Comparison of ENCODE assay signal across 9 cellular contexts in the genomic region with DNA sequence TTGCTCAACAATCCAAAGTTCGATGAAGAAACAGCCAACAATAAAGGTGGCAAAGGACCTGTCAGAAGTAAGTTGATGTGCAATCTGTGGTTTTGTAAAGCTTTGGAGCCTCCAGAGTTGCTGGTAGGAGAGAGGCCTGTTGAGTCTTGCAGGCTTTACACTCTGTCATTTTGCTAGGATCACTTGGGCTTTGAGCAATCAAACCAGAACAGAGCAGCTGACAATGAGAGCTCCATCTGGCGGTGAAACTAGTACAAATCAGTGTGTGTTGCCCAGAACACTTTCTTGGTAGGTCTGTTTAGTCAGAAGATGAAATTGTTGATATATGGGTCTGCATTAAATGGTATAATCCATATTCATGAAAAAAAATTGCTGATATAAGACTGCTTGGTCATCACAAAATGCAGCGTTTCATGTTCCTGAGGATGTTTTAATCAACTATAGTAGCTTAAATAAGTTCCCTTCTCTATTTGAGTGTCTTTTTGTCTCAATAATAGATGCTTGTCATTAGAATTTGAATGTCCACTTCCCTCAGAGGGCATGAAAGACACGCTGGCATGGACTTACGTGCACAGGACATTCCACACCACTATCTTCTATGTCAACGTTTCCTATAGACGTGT. TPM values are rescaled to one million over a fixed set of nuclear protein-coding genes. Genes with fewer than 3 reads are reported as not detected.
A peak's percentile ranks its signal among the peaks of the same experiment; 100 is the strongest.
DNase-seq lines count a peak whose midpoint lies in the region; ATAC-seq, FAIRE-seq and TF ChIP-seq lines count a peak whose summit lies in the region.
"Had no signal": no experiment of that assay in that cellular context is flagged by ENCODE, and none has a peak within 500 bp of the region (broad histone marks: within the 10 kb centered on the region; RNA-seq: fewer than 3 reads in every experiment).

No MANE protein-coding gene starts in this region.

- H2AK5ac ChIP-seq in IMR-90 (ENCODE audit: low read depth, low read length) = no peak overlapping the region

- intact Hi-C loops in IMR-90 (cut with micrococcal nuclease) = loop anchor here (1.0 to 5.0 kb wide), 2 partner anchors 127 to 240 kb away; no protein-coding TSS in a partner anchor
- intact Hi-C loops in transverse colon (cut with DNase I; ENCODE audit: low total_unique reads) = loop anchor here (2.0 kb wide), 1 partner anchor 130 kb away; no protein-coding TSS in a partner anchor

- H3K27me3 Mint-ChIP-seq in activated T-helper 17 cell treated with anti-CD3 and anti-CD28 coated beads, Interleukin-2, amount 50 U/mL, for 72 hours = no peaks in the 10 kb centered on the region
- H3K27me3 Mint-ChIP-seq: stimulated activated naive CD8-positive, alpha-beta T cell treated with anti-CD3 and anti-CD28 coated beads, Interleukin-15, Interleukin-2, amounts not matched to agents 100 ng/mL and 50 ng/mL, for 24 hours had no signal

- no peaks in the 10 kb centered on the region for H3K4me1 ChIP-seq in IMR-90 (ENCODE audit: control insufficient read depth, insufficient read depth, low read length)
- peaks cover 0 to 12% (median 0%) of the 10 kb centered on the region in 4 donors for H3K4me1 ChIP-seq in transverse colon

- WGBS in IMR-90 (ENCODE audit: extremely low coverage in 2 of 2, insufficient read length in 1 of 2), 2 experiments = no CpG with 5 or more reads among the region's 7 CpGs
- WGBS in transverse colon (ENCODE audit: low coverage in 1 of 2), 2 donors = 50 to 64% methylated on average over 5 to 7 of the region's 7 CpGs

- H3K27ac Mint-ChIP-seq in activated T-helper 17 cell treated with anti-CD3 and anti-CD28 coated beads, Interleukin-2, amount 50 U/mL, for 72 hours = no peak overlapping the region
- H3K27ac Mint-ChIP-seq: stimulated activated naive CD8-positive, alpha-beta T cell treated with anti-CD3 and anti-CD28 coated beads, Interleukin-15, Interleukin-2, amounts not matched to agents 100 ng/mL and 50 ng/mL, for 24 hours had no signal

- DNase-seq in A172 (ENCODE audit: low spot score) = peak; percentile 78
- DNase-seq in GM12891 (ENCODE audit: insufficient read length, low spot score) = peak; percentile 34
- peak; percentile 77 for DNase-seq in IMR-90
- DNase-seq in RCC 7860 (ENCODE audit: low spot score) = peak; percentile 66
- peak; percentile 57 to 88 for DNase-seq in foreskin fibroblast
- peak; percentile 40 for DNase-seq in omental fat pad (ENCODE audit: low spot score)
- DNase-seq in transverse colon = peak; percentile 69

- H4K5ac ChIP-seq in IMR-90 (ENCODE audit: low read depth, low read length) = no peak overlapping the region

- H3K9me3 ChIP-seq in IMR-90 (ENCODE audit: control insufficient read depth, insufficient read depth, low read length) = no peaks in the 10 kb centered on the region
- no peaks in the 10 kb centered on the region for H3K9me3 ChIP-seq in transverse colon

- no peaks in the 10 kb centered on the region; the same call in 1 of the 2 replicates for H3K9me1 ChIP-seq in IMR-90 (ENCODE audit: insufficient read depth, low read length)

- H3K9me3 Mint-ChIP-seq in activated T-helper 17 cell treated with anti-CD3 and anti-CD28 coated beads, Interleukin-2, amount 50 U/mL, for 72 hours = no peaks in the 10 kb centered on the region
- H3K9me3 Mint-ChIP-seq: stimulated activated naive CD8-positive, alpha-beta T cell treated with anti-CD3 and anti-CD28 coated beads, Interleukin-15, Interleukin-2, amounts not matched to agents 100 ng/mL and 50 ng/mL, for 24 hours had no signal

- BruUV-seq in IMR-90 (replicated peaks; lab: Mats Ljungman, UMichigan) = no TSS peak

- H3K36me3 Mint-ChIP-seq in activated T-helper 17 cell treated with anti-CD3 and anti-CD28 coated beads, Interleukin-2, amount 50 U/mL, for 72 hours (ENCODE audit: low read depth) = peaks cover 14% of the 10 kb centered on the region

- ATAC-seq in IMR-90 (ENCODE audit: low read depth) (peak; percentile 87), omental fat pad (ENCODE audit: low FRiP score) (peak; percentile 60)
- peak; percentile 81 for ATAC-seq in activated T-helper 17 cell treated with anti-CD3 and anti-CD28 coated beads, Interleukin-2, amount 50 U/mL, for 72 hours (replicated peaks)

- H3K4me3 ChIP-seq in IMR-90 (ENCODE audit: insufficient read depth, low read depth, low read length) = no peak overlapping the region
- no peak overlapping the region for H3K4me3 ChIP-seq in foreskin fibroblast (ENCODE audit: low read depth in 1 of 2, low read length in 2 of 2)
- H3K4me3 ChIP-seq in transverse colon = no peak overlapping the region

- no peak overlapping the region for H2AK9ac ChIP-seq in IMR-90 (replicated peaks; ENCODE audit: low read depth, low read length, poor library complexity)

- H3K4me3 Mint-ChIP-seq in activated T-helper 17 cell treated with anti-CD3 and anti-CD28 coated beads, Interleukin-2, amount 50 U/mL, for 72 hours = no peak overlapping the region
- H3K4me3 Mint-ChIP-seq: stimulated activated naive CD8-positive, alpha-beta T cell treated with anti-CD3 and anti-CD28 coated beads, Interleukin-15, Interleukin-2, amounts not matched to agents 100 ng/mL and 50 ng/mL, for 24 hours had no signal

- no peak overlapping the region for H3K56ac ChIP-seq in IMR-90 (ENCODE audit: extremely low read depth, insufficient read depth, low read length)

- no peaks in the 10 kb centered on the region for H3K27me3 ChIP-seq in IMR-90 (ENCODE audit: control insufficient read depth, insufficient read depth, low read length)
- H3K27me3 ChIP-seq in transverse colon = no peaks in the 10 kb centered on the region

- FAIRE-seq in GM12891 (lab: Jason Lieb, UNC) = no peak
- FAIRE-seq in RCC 7860 (lab: Jason Lieb, UNC) = peak; percentile 16

- H2BK15ac ChIP-seq in IMR-90 (ENCODE audit: low read depth, low read length) = no peak overlapping the region

- no peak overlapping the region for H3K23ac ChIP-seq in IMR-90 (ENCODE audit: low read depth, low read length)

- H3K18ac ChIP-seq in IMR-90 (ENCODE audit: low read depth, low read length) = no peak overlapping the region

- H3K14ac ChIP-seq in IMR-90 (replicated peaks; ENCODE audit: low read depth, low read length) = no peak overlapping the region

- no peak overlapping the region for H3K27ac ChIP-seq in IMR-90 (ENCODE audit: insufficient read depth, low read length)
- no peak overlapping the region for H3K27ac ChIP-seq in transverse colon

- no peak for TF ChIP-seq EP300 in transverse colon (IDR thresholded peaks at IDR 0.05; ENCODE audit: low read depth)

- no peak overlapping the region for H3K4me2 ChIP-seq in IMR-90 (ENCODE audit: low read depth, low read length)

- H2BK120ac ChIP-seq in IMR-90 (ENCODE audit: low read depth, low read length) = no peak overlapping the region

- dilution Hi-C loops in IMR-90 (cut with HindIII; ENCODE audit: low sequenced_read_pairs, unreplicated experiment) = no loop called here

- no peak overlapping the region for H4K8ac ChIP-seq in IMR-90 (ENCODE audit: low read depth in 2 of 2, low read length in 2 of 2)

- no peaks in the 10 kb centered on the region for H3K79me1 ChIP-seq in IMR-90 (ENCODE audit: low read depth in 1 of 2, low read length in 2 of 2)

- H3K4me1 Mint-ChIP-seq in activated T-helper 17 cell treated with anti-CD3 and anti-CD28 coated beads, Interleukin-2, amount 50 U/mL, for 72 hours = peaks cover 6% of the 10 kb centered on the region

- H4K91ac ChIP-seq in IMR-90 (ENCODE audit: insufficient read depth, low read depth, low read length) = no peak overlapping the region

- no peak overlapping the region for H3K4ac ChIP-seq in IMR-90 (ENCODE audit: low read depth, low read length)

- no peaks in the 10 kb centered on the region for H4K20me1 ChIP-seq in IMR-90 (ENCODE audit: insufficient read depth, low read length)

- peak; percentile 71 for TF ChIP-seq RAD21 in IMR-90 (IDR thresholded peaks at IDR 0.05; ENCODE audit: low read length)

- no peak for TF ChIP-seq POLR2A in GM12891 (IDR thresholded peaks at IDR 0.05; ENCODE audit: low read depth, low read length)
- TF ChIP-seq POLR2A in IMR-90 (IDR thresholded peaks at IDR 0.05; ENCODE audit: low read depth, low read length) = no peak
- TF ChIP-seq POLR2A in transverse colon (IDR thresholded peaks at IDR 0.05) = no peak

- CTCF ChIA-PET in IMR-90 (lab: Yijun Ruan, JAX) = interaction anchor here (0.6 to 5.4 kb wide), 25 partner anchors 9 to 240 kb away, joined by 3 to 72 read pairs (median 4); partner anchors contain the start of gene LYSMD2

- H3K36me3 ChIP-seq in IMR-90 (ENCODE audit: control insufficient read depth, insufficient read depth, low read length) (peaks cover 8% of the 10 kb centered on the region; the same call in 1 of the 2 replicates), transverse colon (no peaks in the 10 kb centered on the region)

- H2BK20ac ChIP-seq in IMR-90 (ENCODE audit: low read depth, low read length) = no peak overlapping the region

- H3K9ac ChIP-seq in IMR-90 (ENCODE audit: low read depth, low read length) = no peak overlapping the region

- no peak overlapping the region for H2AFZ ChIP-seq in IMR-90 (replicated peaks; ENCODE audit: low read length, poor library complexity)

- peak; percentile 72 for TF ChIP-seq CTCF in IMR-90 (conservative IDR thresholded peaks at IDR 0.05; ENCODE audit: low read depth, low read length)
- TF ChIP-seq CTCF in foreskin fibroblast (IDR thresholded peaks at IDR 0.05; ENCODE audit: low read depth, low read length) = peak; percentile 78
- peak in 2 of 3 donors; percentile 8 to 24 for TF ChIP-seq CTCF in omental fat pad (IDR thresholded peaks at IDR 0.05)
- TF ChIP-seq CTCF in transverse colon (IDR thresholded peaks at IDR 0.05) = peak; percentile 62 to 75 (median 70)

- no peak overlapping the region for H2BK5ac ChIP-seq in IMR-90 (ENCODE audit: low read depth, low read length, poor library complexity, severe bottlenecking)

- POLR2A ChIA-PET in IMR-90 (lab: Charles Lee; ENCODE audit: unreplicated experiment) = no interaction called here

- in situ Hi-C loops in IMR-90 (cut with MboI; ENCODE audit: low sequenced_read_pairs) = no loop called here
- in situ Hi-C loops in transverse colon (cut with MboI; ENCODE audit: low pct_ligation_motif_present in 1 of 4, low pct_unique_long_range_greater_than_20kb in 1 of 4, low sequenced_read_pairs in 3 of 4) = loop anchor here in 3 of 4 donors (5.0 to 10.0 kb wide), 3 partner anchors 122 to 135 kb away; no protein-coding TSS in a partner anchor

RNA-seq across cellular contexts. Expression of gene TMOD2, which starts 25.7 kb away (rescaled TPM):
- 7.0 and 7.9 TPM in 2 replicates for total RNA-seq in A172 (2014; rRNA removed; shearing (Covaris generic))
- polyA plus RNA-seq in GM12891 (2012; ENCODE audit: low read depth, missing spikeins) = 1.5 TPM
- total RNA-seq in IMR-90 (2012; rRNA removed) (5.4 and 6.9 TPM in 2 replicates), omental fat pad (10 to 100 TPM in 2 of 4 donors, 1 to 10 TPM in 2; 6.5 to 28.5 (median 12.4) TPM), transverse colon (1 to 10 TPM; 1.8 to 6.8 (median 5.3) TPM)
- 1.7 and 2.8 TPM in 2 replicates for polyA plus RNA-seq in IMR-90 (2012; rRNA removed)
- polyA plus RNA-seq in IMR-90 (2012; cell fraction: cytosol; rRNA removed) = 0.48 and 0.64 TPM in 2 replicates
- 0.39 and 2.6 TPM in 2 replicates for polyA plus RNA-seq in IMR-90 (2012; cell fraction: nucleus; rRNA removed; ENCODE audit: low replicate concordance)
- total RNA-seq in activated T-helper 17 cell treated with anti-CD3 and anti-CD28 coated beads, Interleukin-2, amount 50 U/mL, for 72 hours = 1 to 10 TPM; 2.8 to 3.8 TPM

RNA-seq across cellular contexts. Expression of gene LYSMD2, which starts 39.6 kb away (rescaled TPM):
- 25.9 and 27.3 TPM in 2 replicates for total RNA-seq in A172 (2014; rRNA removed; shearing (Covaris generic))
- 13.8 TPM for polyA plus RNA-seq in GM12891 (2012; ENCODE audit: low read depth, missing spikeins)
- total RNA-seq in IMR-90 (2012; rRNA removed) = 5.9 and 7.2 TPM in 2 replicates
- 5.6 and 6.0 TPM in 2 replicates for polyA plus RNA-seq in IMR-90 (2012; rRNA removed)
- polyA plus RNA-seq in IMR-90 (2012; cell fraction: cytosol; rRNA removed) = 4.4 and 6.9 TPM in 2 replicates
- 2.1 and 5.4 TPM in 2 replicates for polyA plus RNA-seq in IMR-90 (2012; cell fraction: nucleus; rRNA removed; ENCODE audit: low replicate concordance)
- 10 to 100 TPM; 10.9 to 16.2 TPM for total RNA-seq in activated T-helper 17 cell treated with anti-CD3 and anti-CD28 coated beads, Interleukin-2, amount 50 U/mL, for 72 hours
- 10 to 100 TPM in 3 of 4 donors, 1 to 10 TPM in 1; 8.9 to 21.5 (median 15.9) TPM for total RNA-seq in omental fat pad
- 1 to 10 TPM; 2.2 to 9.2 (median 4.4) TPM for total RNA-seq in transverse colon

RNA-seq across cellular contexts. Expression of gene TMOD3, which starts 52.4 kb away (rescaled TPM):
- 46.5 and 54.7 TPM in 2 replicates for total RNA-seq in A172 (2014; rRNA removed; shearing (Covaris generic))
- 7.1 TPM for polyA plus RNA-seq in GM12891 (2012; ENCODE audit: low read depth, missing spikeins)
- total RNA-seq in IMR-90 (2012; rRNA removed) (22.0 and 51.1 TPM in 2 replicates), omental fat pad (10 to 100 TPM; 25.7 to 47.0 (median 37.3) TPM), transverse colon (10 to 100 TPM; 18.7 to 65.8 (median 45.3) TPM)
- polyA plus RNA-seq in IMR-90 (2012; rRNA removed) = 7.4 and 10.7 TPM in 2 replicates
- polyA plus RNA-seq in IMR-90 (2012; cell fraction: cytosol; rRNA removed) = 2.5 and 4.7 TPM in 2 replicates
- 2.7 and 5.9 TPM in 2 replicates for polyA plus RNA-seq in IMR-90 (2012; cell fraction: nucleus; rRNA removed; ENCODE audit: low replicate concordance)
- total RNA-seq in activated T-helper 17 cell treated with anti-CD3 and anti-CD28 coated beads, Interleukin-2, amount 50 U/mL, for 72 hours = 10 to 100 TPM; 64.5 to 76.9 TPM

Comparison
In these comparisons a context has a peak if more than half of its experiments do, and no peak if none do; other contexts are left out.
1. CTCF ChIP-seq: peak in every context shown above with its lines; median percentile 78 in foreskin fibroblast; 72 in IMR-90; 70 in transverse colon; 16 in omental fat pad.